ENCODE assay signal across 1 cellular context in the genomic region with DNA sequence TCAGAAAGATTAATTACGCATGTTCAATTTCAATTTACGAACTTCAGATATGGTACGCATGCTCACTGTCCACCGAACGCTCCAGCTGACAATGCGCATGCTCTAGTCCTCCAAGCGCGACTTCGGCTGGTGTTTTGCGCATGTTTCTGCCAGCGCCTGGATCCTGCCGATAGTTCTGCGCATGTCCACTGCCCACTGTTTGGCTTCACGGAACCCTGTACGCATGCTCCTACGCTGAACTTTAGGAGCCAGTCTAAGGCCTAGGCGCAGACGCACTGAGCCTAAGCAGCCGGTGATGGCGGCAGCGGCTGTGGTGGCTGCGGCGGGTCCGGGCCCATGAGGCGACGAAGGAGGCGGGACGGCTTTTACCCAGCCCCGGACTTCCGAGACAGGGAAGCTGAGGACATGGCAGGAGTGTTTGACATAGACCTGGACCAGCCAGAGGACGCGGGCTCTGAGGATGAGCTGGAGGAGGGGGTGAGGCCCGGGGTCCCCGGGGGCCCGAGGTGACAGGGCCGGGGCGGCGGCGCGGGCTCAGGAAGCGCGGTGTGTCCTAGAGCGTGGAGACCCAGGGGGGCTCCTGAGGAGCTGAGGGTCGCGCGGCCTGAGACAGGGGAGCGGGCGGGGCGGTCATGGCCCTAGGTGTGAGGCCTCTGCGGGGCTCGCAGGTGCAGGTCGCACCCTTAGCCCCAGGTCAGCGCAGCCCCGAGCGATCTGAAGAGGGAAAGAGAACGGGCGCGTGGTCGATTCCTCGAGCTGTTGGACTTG.
TF ChIP-seq lines count a peak whose summit lies in the region.

TSS of gene RPS6KB1 (plus strand) at position 273 of the 768 bp plus-strand sequence. CDS start at position 337, 64 bp downstream.
TSS of gene TUBD1 (minus strand) at position 95 of the 768 bp plus-strand sequence. CDS start 1,941 bp downstream, outside the sequence.

TF ChIP-seq in K562, 482 proteins besides CTCF, POLR2A, EP300 and RAD21 (continued from another document and continues in another):
- TF ChIP-seq, protein P1, sequence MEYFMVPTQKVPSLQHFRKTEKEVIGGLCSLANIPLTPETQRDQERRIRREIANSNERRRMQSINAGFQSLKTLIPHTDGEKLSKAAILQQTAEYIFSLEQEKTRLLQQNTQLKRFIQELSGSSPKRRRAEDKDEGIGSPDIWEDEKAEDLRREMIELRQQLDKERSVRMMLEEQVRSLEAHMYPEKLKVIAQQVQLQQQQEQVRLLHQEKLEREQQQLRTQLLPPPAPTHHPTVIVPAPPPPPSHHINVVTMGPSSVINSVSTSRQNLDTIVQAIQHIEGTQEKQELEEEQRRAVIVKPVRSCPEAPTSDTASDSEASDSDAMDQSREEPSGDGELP (CRISPR knock-in tag; IDR thresholded peaks at IDR 0.05; ENCODE audit: borderline replicate concordance): peak; percentile 70; the same call in 1 of the 2 replicates
- TF ChIP-seq RBM15 (IDR thresholded peaks at IDR 0.05; ENCODE audit: insufficient read depth, low read length) (no peak), ZBTB5 (IDR thresholded peaks at IDR 0.05) (no peak), BMI1 (IDR thresholded peaks at IDR 0.05; ENCODE audit: low read length) (no peak), CREB1 (IDR thresholded peaks at IDR 0.05) (peak; percentile 57; the same call in 1 of the 2 replicates), CREB1 (CRISPR knock-in tag; IDR thresholded peaks at IDR 0.05) (peak; percentile 27; the same call in 1 of the 2 replicates), PHTF2 (CRISPR knock-in tag; IDR thresholded peaks at IDR 0.05) (no peak), RBM34 (IDR thresholded peaks at IDR 0.05; ENCODE audit: borderline replicate concordance, insufficient read depth, low read length) (no peak), RHOXF2B (CRISPR knock-in tag; conservative IDR thresholded peaks at IDR 0.05) (no peak), MAFK (IDR thresholded peaks at IDR 0.05; ENCODE audit: low read length) (0 out of 2 replicates have a peak, but pooled peaks have one; percentile 6), ZNF592 (IDR thresholded peaks at IDR 0.05) (no peak), ETV1 (tag; conservative IDR thresholded peaks at IDR 0.05; ENCODE audit: low read depth) (no peak), FOXK2 (conservative IDR thresholded peaks at IDR 0.05 in 1 of 2, IDR thresholded peaks at IDR 0.05 in 1 of 2; ENCODE audit: low read depth in 2 of 2) (peak; percentile 95 to 98), MIER1 (IDR thresholded peaks at IDR 0.05; ENCODE audit: low read depth) (no peak), MAFG (tag; conservative IDR thresholded peaks at IDR 0.05) (no peak), RBBP5 (IDR thresholded peaks at IDR 0.05; ENCODE audit: borderline replicate concordance, insufficient read depth, low read length, poor library complexity, severe bottlenecking) (peak; percentile 91), ZNF766 (CRISPR knock-in tag; conservative IDR thresholded peaks at IDR 0.05) (no peak), KLF13 (tag; IDR thresholded peaks at IDR 0.05; ENCODE audit: borderline replicate concordance, low read depth) (peak; percentile 48; the same call in 1 of the 2 replicates), XRCC5 (IDR thresholded peaks at IDR 0.05; ENCODE audit: low read depth, low read length) (0 out of 2 replicates have a peak, but pooled peaks have one; percentile 59), HDGF (IDR thresholded peaks at IDR 0.05) (no peak), ELF4 (CRISPR knock-in tag; IDR thresholded peaks at IDR 0.05) (0 out of 2 replicates have a peak, but pooled peaks have one; percentile 18), PRMT5 (CRISPR knock-in tag; IDR thresholded peaks at IDR 0.05) (no peak), OTX1 (CRISPR knock-in tag; IDR thresholded peaks at IDR 0.05) (0 out of 2 replicates have a peak, but pooled peaks have one; percentile 46), ERF (CRISPR knock-in tag; IDR thresholded peaks at IDR 0.05) (0 out of 2 replicates have a peak, but pooled peaks have one; percentile 25), CBX3 (IDR thresholded peaks at IDR 0.05; ENCODE audit: borderline replicate concordance in 1 of 2, low read length in 2 of 2) (no peak; a peak in 1 of 3 replicates), TCF3 (CRISPR knock-in tag; IDR thresholded peaks at IDR 0.05) (no peak), WHSC1 (IDR thresholded peaks at IDR 0.05; ENCODE audit: low read length) (no peak), ZNF347 (CRISPR knock-in tag; IDR thresholded peaks at IDR 0.05; ENCODE audit: low read depth) (no peak), ZNF511 (CRISPR knock-in tag; IDR thresholded peaks at IDR 0.05) (peak; percentile 85), ZC3H4 (CRISPR knock-in tag; IDR thresholded peaks at IDR 0.05; ENCODE audit: borderline replicate concordance) (no peak), KHSRP (IDR thresholded peaks at IDR 0.05) (no peak), RBM25 (IDR thresholded peaks at IDR 0.05; ENCODE audit: low read depth, low read length, severe bottlenecking) (no peak), TEAD2 (tag; IDR thresholded peaks at IDR 0.05) (no peak), ARID2 (IDR thresholded peaks at IDR 0.05) (no peak), NCOA6 (IDR thresholded peaks at IDR 0.05) (no peak), HES1 (IDR thresholded peaks at IDR 0.05; ENCODE audit: low read depth) (no peak), BRF1 (IDR thresholded peaks at IDR 0.05; ENCODE audit: borderline replicate concordance, extremely low read depth, insufficient read length) (no peak), RBM14 (IDR thresholded peaks at IDR 0.05; ENCODE audit: borderline replicate concordance, insufficient read depth, low read depth, low read length) (no peak), JUND (IDR thresholded peaks at IDR 0.05; ENCODE audit: borderline replicate concordance, low read depth, low read length) (0 out of 2 replicates have a peak, but pooled peaks have one; percentile 45), JUND (tag; IDR thresholded peaks at IDR 0.05; ENCODE audit: borderline replicate concordance, low read depth, low read length) (no peak), TGIF2 (CRISPR knock-in tag; IDR thresholded peaks at IDR 0.05) (peak; percentile 94; the same call in 1 of the 2 replicates), KLF6 (CRISPR knock-in tag; IDR thresholded peaks at IDR 0.05; ENCODE audit: borderline replicate concordance) (no peak), PML (IDR thresholded peaks at IDR 0.05; ENCODE audit: low read length) (peak; percentile 85), ZKSCAN3 (CRISPR knock-in tag; IDR thresholded peaks at IDR 0.05) (no peak), TEAD4 (IDR thresholded peaks at IDR 0.05; ENCODE audit: low read length) (no peak), TEAD4 (CRISPR knock-in tag; IDR thresholded peaks at IDR 0.05; ENCODE audit: borderline replicate concordance) (no peak; the same call in 1 of the 2 replicates), ZNF3 (CRISPR knock-in tag; IDR thresholded peaks at IDR 0.05) (no peak), TRIM28 (IDR thresholded peaks at IDR 0.05) (no peak), FOXJ3 (CRISPR knock-in tag; IDR thresholded peaks at IDR 0.05) (no peak), HMGN3 (IDR thresholded peaks at IDR 0.05; ENCODE audit: borderline replicate concordance, extremely low read depth, insufficient read length, low read depth, low read length) (no peak), XRCC3 (IDR thresholded peaks at IDR 0.05) (no peak), ZNF232 (CRISPR knock-in tag; IDR thresholded peaks at IDR 0.05) (no peak; the same call in 1 of the 2 replicates), CLOCK (CRISPR knock-in tag; IDR thresholded peaks at IDR 0.05; ENCODE audit: borderline replicate concordance) (no peak), NCOA4 (IDR thresholded peaks at IDR 0.05; ENCODE audit: partially characterized antibody) (no peak), NR2C2 (CRISPR knock-in tag; IDR thresholded peaks at IDR 0.05) (peak; percentile 76), NR2C2 (tag; IDR thresholded peaks at IDR 0.05) (peak; percentile 94)
- TF ChIP-seq, protein P2, sequence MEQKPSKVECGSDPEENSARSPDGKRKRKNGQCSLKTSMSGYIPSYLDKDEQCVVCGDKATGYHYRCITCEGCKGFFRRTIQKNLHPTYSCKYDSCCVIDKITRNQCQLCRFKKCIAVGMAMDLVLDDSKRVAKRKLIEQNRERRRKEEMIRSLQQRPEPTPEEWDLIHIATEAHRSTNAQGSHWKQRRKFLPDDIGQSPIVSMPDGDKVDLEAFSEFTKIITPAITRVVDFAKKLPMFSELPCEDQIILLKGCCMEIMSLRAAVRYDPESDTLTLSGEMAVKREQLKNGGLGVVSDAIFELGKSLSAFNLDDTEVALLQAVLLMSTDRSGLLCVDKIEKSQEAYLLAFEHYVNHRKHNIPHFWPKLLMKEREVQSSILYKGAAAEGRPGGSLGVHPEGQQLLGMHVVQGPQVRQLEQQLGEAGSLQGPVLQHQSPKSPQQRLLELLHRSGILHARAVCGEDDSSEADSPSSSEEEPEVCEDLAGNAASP (IDR thresholded peaks at IDR 0.05): no peak
- TF ChIP-seq, protein P3, sequence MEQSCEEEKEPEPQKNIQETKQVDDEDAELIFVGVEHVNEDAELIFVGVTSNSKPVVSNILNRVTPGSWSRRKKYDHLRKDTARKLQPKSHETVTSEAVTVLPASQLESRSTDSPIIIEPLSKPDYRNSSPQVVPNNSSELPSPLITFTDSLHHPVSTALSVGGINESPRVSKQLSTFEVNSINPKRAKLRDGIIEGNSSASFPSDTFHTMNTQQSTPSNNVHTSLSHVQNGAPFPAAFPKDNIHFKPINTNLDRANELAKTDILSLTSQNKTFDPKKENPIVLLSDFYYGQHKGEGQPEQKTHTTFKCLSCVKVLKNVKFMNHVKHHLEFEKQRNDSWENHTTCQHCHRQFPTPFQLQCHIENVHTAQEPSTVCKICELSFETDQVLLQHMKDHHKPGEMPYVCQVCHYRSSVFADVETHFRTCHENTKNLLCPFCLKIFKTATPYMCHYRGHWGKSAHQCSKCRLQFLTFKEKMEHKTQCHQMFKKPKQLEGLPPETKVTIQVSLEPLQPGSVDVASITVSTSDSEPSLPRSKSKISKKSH (CRISPR knock-in tag; IDR thresholded peaks at IDR 0.05): no peak
